In genomic region chr3:178385280-178385952, GRCh38 we compare ENCODE assay signal across 8 cellular contexts.
A peak's percentile ranks its signal among the peaks of the same experiment; 100 is the strongest.
DNase-seq lines count a peak whose midpoint lies in the region; ATAC-seq, FAIRE-seq and TF ChIP-seq lines count a peak whose summit lies in the region.

No MANE protein-coding gene starts in this region.

- no peaks in the 10 kb centered on the region for H3K4me1 ChIP-seq in Peyer's patch

- TF ChIP-seq CTCF in GM12873 (IDR thresholded peaks at IDR 0.05; ENCODE audit: insufficient read depth, low read depth, low read length, missing control alignments) (peak; percentile 61), Peyer's patch (IDR thresholded peaks at IDR 0.05) (peak; percentile 32 to 93 (median 81)), endothelial cell (IDR thresholded peaks at IDR 0.05; ENCODE audit: unreplicated experiment) (peak; percentile 73)

- no peak overlapping the region for H3K4me3 ChIP-seq in Peyer's patch

- FAIRE-seq in HTR-8/SVneo (lab: Jason Lieb, UNC), result no peak

- DNase-seq in Ammon's horn (ENCODE audit: low spot score), result peak; percentile 69
- DNase-seq in HTR-8/SVneo (ENCODE audit: insufficient read length, low spot score), result peak; percentile 17
- no peak for DNase-seq in Peyer's patch
- DNase-seq in endothelial cell (ENCODE audit: low spot score), result peak; percentile 46
- peak; percentile 31 for DNase-seq in mucosa of gallbladder (ENCODE audit: low spot score)
- DNase-seq in NK-92 treated with Interleukin-12 subunit alpha and Interleukin-12 subunit beta, amount 100 ng/mL, for 24 hours (lab: John Stamatoyannopoulos, UW), result no peak

- H3K36me3 ChIP-seq in Peyer's patch, result no peaks in the 10 kb centered on the region

- ATAC-seq in GM21447 (IDR thresholded peaks at IDR 0.05; ENCODE audit: unreplicated experiment), result no peak

- no peaks in the 10 kb centered on the region for H3K27me3 Mint-ChIP-seq in endothelial cell (ENCODE audit: unreplicated experiment)

- no peaks in the 10 kb centered on the region for H3K9me3 ChIP-seq in Peyer's patch

- no peak overlapping the region for H3K27ac Mint-ChIP-seq in endothelial cell (ENCODE audit: unreplicated experiment)

- H3K36me3 Mint-ChIP-seq in endothelial cell (ENCODE audit: low read depth, unreplicated experiment), result no peaks in the 10 kb centered on the region

- peaks cover 4% of the 10 kb centered on the region for H3K4me1 Mint-ChIP-seq in endothelial cell (ENCODE audit: unreplicated experiment)

- no peaks in the 10 kb centered on the region for H3K27me3 ChIP-seq in Peyer's patch

- no peak for TF ChIP-seq POLR2A in Peyer's patch (IDR thresholded peaks at IDR 0.05)

- no peaks in the 10 kb centered on the region for H3K9me3 Mint-ChIP-seq in endothelial cell (ENCODE audit: unreplicated experiment)

- no peak overlapping the region for H3K27ac ChIP-seq in Peyer's patch

- no peak overlapping the region for H3K4me3 Mint-ChIP-seq in endothelial cell (ENCODE audit: unreplicated experiment)

Comparison
In these comparisons a context has a peak if more than half of its experiments do, and no peak if none do; other contexts are left out.
1. DNase-seq: peak in Ammon's horn (single experiment), HTR-8/SVneo (single experiment), endothelial cell (single experiment) and mucosa of gallbladder (single experiment); none in Peyer's patch (0 of 3) and NK-92 treated with Interleukin-12 subunit alpha and Interleukin-12 subunit beta, amount 100 ng/mL, for 24 hours (single experiment).
2. Peak in every context shown above with its lines, with median percentiles within 50 percentile points of each other: CTCF ChIP-seq.